10 cellular contexts compared by ENCODE assay signal in the genomic region with DNA sequence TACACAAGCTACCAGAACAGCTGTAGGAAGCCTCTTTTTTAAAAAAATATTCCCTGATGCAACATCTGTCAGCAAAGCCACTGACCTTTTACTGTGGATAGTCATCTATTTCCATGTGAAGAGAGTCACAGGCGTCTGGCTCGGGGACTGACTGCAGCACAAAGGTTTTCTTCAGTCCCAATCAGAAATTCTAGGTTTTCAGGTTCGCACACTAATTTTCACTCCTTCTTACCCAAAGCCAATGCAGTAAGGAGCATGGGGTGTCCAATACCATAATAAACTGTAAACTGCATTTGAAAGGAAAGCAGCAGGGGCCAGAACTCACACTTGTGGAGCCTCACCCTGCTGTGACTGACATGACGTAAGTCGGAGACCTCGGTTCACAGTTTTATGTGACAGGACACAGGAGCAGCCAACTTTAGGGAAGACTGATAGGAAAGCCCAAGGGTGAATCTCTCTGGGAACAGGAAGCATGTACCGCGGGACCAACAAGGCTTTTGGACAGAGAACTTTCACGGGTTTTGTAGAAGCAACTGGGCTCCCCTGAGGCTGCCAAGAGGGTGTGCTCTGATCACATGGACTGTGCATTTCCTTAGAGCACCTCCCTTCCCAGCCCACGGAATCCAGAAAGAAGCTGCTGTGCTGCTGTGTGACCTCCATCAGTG. TPM values are rescaled to one million over a fixed set of nuclear protein-coding genes. Genes with fewer than 3 reads are reported as not detected.
DNase-seq lines count a peak whose midpoint lies in the region; ATAC-seq, FAIRE-seq and TF ChIP-seq lines count a peak whose summit lies in the region.
"Had no signal": no experiment of that assay in that cellular context is flagged by ENCODE, and none has a peak within 500 bp of the region (broad histone marks: within the 10 kb centered on the region; RNA-seq: fewer than 3 reads in every experiment).

No MANE protein-coding gene starts in this region.

- intact Hi-C loops in cardiac septum (cut with DNase I), result no loop called here

- H3K4me1 ChIP-seq in A549, result peaks cover under 1% of the 10 kb centered on the region; the same call in 1 of the 3 replicates

- no peak overlapping the region for H3K4me3 ChIP-seq in A549

- no peak overlapping the region for H3K27ac ChIP-seq in A549

- no peaks in the 10 kb centered on the region for H3K9me3 ChIP-seq in A549

- no peak for TF ChIP-seq RAD21 in A549 (conservative IDR thresholded peaks at IDR 0.05 in 1 of 2, IDR thresholded peaks at IDR 0.05 in 1 of 2)

- TF ChIP-seq EP300 in A549 (IDR thresholded peaks at IDR 0.05), result no peak

- POLR2A ChIA-PET in A549 (lab: Yijun Ruan, JAX), result interaction anchor here (1.0 kb wide), 1 partner anchor 19 kb away, joined by 3 read pairs; a partner anchor contains a TSS

- H3K27me3 Mint-ChIP-seq in activated naive CD8-positive, alpha-beta T cell treated with anti-CD3 and anti-CD28 coated beads for 36 hours, result peaks cover 49% of the 10 kb centered on the region
- peaks cover 2% of the 10 kb centered on the region for H3K27me3 Mint-ChIP-seq in glutamatergic neuron (ENCODE audit: unreplicated experiment)

- TF ChIP-seq POLR2A in A549 (IDR thresholded peaks at IDR 0.05; ENCODE audit: low read length), result no peak

- no peaks in the 10 kb centered on the region for H3K36me3 Mint-ChIP-seq in activated naive CD8-positive, alpha-beta T cell treated with anti-CD3 and anti-CD28 coated beads for 36 hours
- no peaks in the 10 kb centered on the region for H3K36me3 Mint-ChIP-seq in glutamatergic neuron (ENCODE audit: unreplicated experiment)
- no peaks in the 10 kb centered on the region for H3K36me3 Mint-ChIP-seq in activated naive CD4-positive, alpha-beta T cell treated with anti-CD3 and anti-CD28 coated beads, Interleukin-2, amount 50 U/mL, for 72 hours

- H3K4me2 ChIP-seq in A549, result no peak overlapping the region

- no peaks in the 10 kb centered on the region for H3K9me3 Mint-ChIP-seq in activated naive CD8-positive, alpha-beta T cell treated with anti-CD3 and anti-CD28 coated beads for 36 hours
- peaks cover 1% of the 10 kb centered on the region for H3K9me3 Mint-ChIP-seq in glutamatergic neuron (ENCODE audit: unreplicated experiment)
- no peaks in the 10 kb centered on the region for H3K9me3 Mint-ChIP-seq in activated naive CD4-positive, alpha-beta T cell treated with anti-CD3 and anti-CD28 coated beads, Interleukin-2, amount 50 U/mL, for 72 hours

- 60% methylated on average over 10 of the region's 10 CpGs for WGBS in A549 (ENCODE audit: missing lambda C conversion rate)

- CTCF ChIA-PET in A549 (lab: Yijun Ruan, JAX), result interaction anchor here (1.0 to 13.7 kb wide), 5 partner anchors 9 to 204 kb away, joined by 6 to 114 read pairs (median 41); a partner anchor contains a TSS

- H3K27ac Mint-ChIP-seq in activated naive CD8-positive, alpha-beta T cell treated with anti-CD3 and anti-CD28 coated beads for 36 hours, result no peak overlapping the region
- H3K27ac Mint-ChIP-seq in glutamatergic neuron (ENCODE audit: unreplicated experiment), result no peak overlapping the region
- no peak overlapping the region for H3K27ac Mint-ChIP-seq in activated naive CD4-positive, alpha-beta T cell treated with anti-CD3 and anti-CD28 coated beads, Interleukin-2, amount 50 U/mL, for 72 hours

- ATAC-seq in A549 (peak; percentile 27 to 62; a peak in 4 of 6 replicates), omental fat pad (ENCODE audit: low FRiP score) (peak; percentile 53)
- no peak for ATAC-seq in activated naive CD4-positive, alpha-beta T cell treated with anti-CD3 and anti-CD28 coated beads, Interleukin-2, amount 50 U/mL, for 72 hours

- FAIRE-seq in A549 (lab: Jason Lieb, UNC), result no peak

- no peak overlapping the region for H3K4me3 Mint-ChIP-seq in activated naive CD8-positive, alpha-beta T cell treated with anti-CD3 and anti-CD28 coated beads for 36 hours
- H3K4me3 Mint-ChIP-seq in glutamatergic neuron (ENCODE audit: unreplicated experiment), result no peak overlapping the region

- no peak for TF ChIP-seq CTCF in A549 (IDR thresholded peaks at IDR 0.05)
- no peak for TF ChIP-seq CTCF in omental fat pad (IDR thresholded peaks at IDR 0.05)
- TF ChIP-seq CTCF in glutamatergic neuron (IDR thresholded peaks at IDR 0.05; ENCODE audit: partially characterized antibody, unreplicated experiment), result no peak
- TF ChIP-seq CTCF in GM20000 (IDR thresholded peaks at IDR 0.05; ENCODE audit: extremely low read depth, missing control alignments), result no peak

- H3K4me1 Mint-ChIP-seq in activated naive CD8-positive, alpha-beta T cell treated with anti-CD3 and anti-CD28 coated beads for 36 hours, result peaks cover 39% of the 10 kb centered on the region
- peaks cover 40% of the 10 kb centered on the region for H3K4me1 Mint-ChIP-seq in glutamatergic neuron (ENCODE audit: low read depth, unreplicated experiment)

- DNase-seq in A549 (ENCODE audit: low read depth in 1 of 2, low spot score in 1 of 2), result no peak
- DNase-seq in activated naive CD8-positive, alpha-beta T cell treated with anti-CD3 and anti-CD28 coated beads for 36 hours, result peak; percentile 14
- peak; percentile 80 for DNase-seq in cardiac septum (ENCODE audit: low spot score)
- no peak for DNase-seq in omental fat pad (ENCODE audit: low spot score)
- no peak for DNase-seq in glutamatergic neuron
- no peak for DNase-seq in GM20000 (ENCODE audit: low spot score)
- DNase-seq in activated naive CD4-positive, alpha-beta T cell treated with anti-CD3 and anti-CD28 coated beads, Interleukin-2, amount 50 U/mL, for 72 hours (ENCODE audit: low spot score in 2 of 2), result no peak
- DNase-seq in SK-N-DZ (ENCODE audit: low spot score), result no peak
- DNase-seq: dermis blood vessel endothelial cell, NCI-H1417 treated with DMSO at 0.1 percent for 48 hours had no signal

TF ChIP-seq in A549, 52 proteins besides CTCF, POLR2A, EP300 and RAD21 (continues in another document):
- no peak for TF ChIP-seq FOSB (CRISPR knock-in tag; IDR thresholded peaks at IDR 0.05)
- no peak for TF ChIP-seq CBX8 (IDR thresholded peaks at IDR 0.05)
- no peak for TF ChIP-seq HOXB5 (CRISPR knock-in tag; IDR thresholded peaks at IDR 0.05)
- no peak for TF ChIP-seq RARB (CRISPR knock-in tag; IDR thresholded peaks at IDR 0.05)
- TF ChIP-seq KDM1A (IDR thresholded peaks at IDR 0.05; ENCODE audit: low read depth), result no peak
- no peak for TF ChIP-seq MAFK (IDR thresholded peaks at IDR 0.05; ENCODE audit: partially characterized antibody)
- TF ChIP-seq, protein P1, sequence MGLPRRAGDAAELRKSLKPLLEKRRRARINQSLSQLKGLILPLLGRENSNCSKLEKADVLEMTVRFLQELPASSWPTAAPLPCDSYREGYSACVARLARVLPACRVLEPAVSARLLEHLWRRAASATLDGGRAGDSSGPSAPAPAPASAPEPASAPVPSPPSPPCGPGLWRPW (IDR thresholded peaks at IDR 0.05), result no peak
- TF ChIP-seq JUNB (IDR thresholded peaks at IDR 0.05), result no peak
- TF ChIP-seq ZFP36 (IDR thresholded peaks at IDR 0.05; ENCODE audit: borderline replicate concordance, partially characterized antibody), result no peak
- no peak for TF ChIP-seq HOXB13 (CRISPR knock-in tag; IDR thresholded peaks at IDR 0.05; ENCODE audit: low read depth)
- no peak for TF ChIP-seq TFCP2L1 (CRISPR knock-in tag; IDR thresholded peaks at IDR 0.05)
- TF ChIP-seq, protein P2, sequence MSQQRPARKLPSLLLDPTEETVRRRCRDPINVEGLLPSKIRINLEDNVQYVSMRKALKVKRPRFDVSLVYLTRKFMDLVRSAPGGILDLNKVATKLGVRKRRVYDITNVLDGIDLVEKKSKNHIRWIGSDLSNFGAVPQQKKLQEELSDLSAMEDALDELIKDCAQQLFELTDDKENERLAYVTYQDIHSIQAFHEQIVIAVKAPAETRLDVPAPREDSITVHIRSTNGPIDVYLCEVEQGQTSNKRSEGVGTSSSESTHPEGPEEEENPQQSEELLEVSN (IDR thresholded peaks at IDR 0.05; ENCODE audit: borderline replicate concordance, low read depth), result no peak
- no peak for TF ChIP-seq RFX5 (IDR thresholded peaks at IDR 0.05)
- TF ChIP-seq PHF8 (IDR thresholded peaks at IDR 0.05; ENCODE audit: borderline replicate concordance, low read depth), result no peak

RNA-seq across cellular contexts. Expression of a gene that starts 9.1 kb away (rescaled TPM):
- 0.07 TPM in 1 of 2 replicates, not detected in the other for polyA plus RNA-seq in A549 (2011; rRNA removed)
- polyA plus RNA-seq in A549 (2012; cell fraction: cytosol; rRNA removed), result not detected in 2 replicates
- polyA plus RNA-seq in A549 (2012; cell fraction: nucleus; rRNA removed), result not detected in 2 replicates
- not detected in 3 replicates for polyA plus RNA-seq in A549 (2017; fragmentation: RNase III; extraction: RNeasy Plus Mini Kit Qiagen cat#74134 plus additional on column Dnase treatment)
- not detected in 2 replicates for polyA minus RNA-seq in A549 (2011; rRNA and poly(A)+ RNA removed)
- not detected for total RNA-seq in activated naive CD8-positive, alpha-beta T cell treated with anti-CD3 and anti-CD28 coated beads for 36 hours
- total RNA-seq in cardiac septum, result 5.2 TPM
- 100 to 1,000 TPM in 1 of 4 donors, 10 to 100 TPM in 3; 15.1 to 127 (median 43.6) TPM for total RNA-seq in omental fat pad
- 1.4 TPM for total RNA-seq in glutamatergic neuron (ENCODE audit: unreplicated experiment)
- total RNA-seq in activated naive CD4-positive, alpha-beta T cell treated with anti-CD3 and anti-CD28 coated beads, Interleukin-2, amount 50 U/mL, for 72 hours, result not detected
- polyA plus RNA-seq in SK-N-DZ (2014; cell fraction: cytosol; rRNA removed), result not detected in 2 replicates
- not detected in 2 replicates for polyA plus RNA-seq in SK-N-DZ (2014; cell fraction: nucleus; rRNA removed)

RNA-seq across cellular contexts. Expression of a gene that starts 19.1 kb away (rescaled TPM):
- polyA plus RNA-seq in A549 (2011; rRNA removed) (28.0 and 31.5 TPM in 2 replicates), A549 (2017; fragmentation: RNase III; extraction: RNeasy Plus Mini Kit Qiagen cat#74134 plus additional on column Dnase treatment) (16.6 to 17.5 TPM (median 17.1 TPM) in 3 replicates)
- 18.1 and 18.3 TPM in 2 replicates for polyA plus RNA-seq in A549 (2012; cell fraction: cytosol; rRNA removed)
- polyA plus RNA-seq in A549 (2012; cell fraction: nucleus; rRNA removed), result 6.1 and 11.4 TPM in 2 replicates
- 15.6 and 20.7 TPM in 2 replicates for polyA minus RNA-seq in A549 (2011; rRNA and poly(A)+ RNA removed)
- 1 to 10 TPM; 8.7 to 9.2 TPM for total RNA-seq in activated naive CD8-positive, alpha-beta T cell treated with anti-CD3 and anti-CD28 coated beads for 36 hours
- total RNA-seq in cardiac septum (13.2 TPM), omental fat pad (10 to 100 TPM; 16.0 to 41.9 (median 25.0) TPM), glutamatergic neuron (ENCODE audit: unreplicated experiment) (20.5 TPM)
- 10 to 100 TPM; 11.0 to 11.5 TPM for total RNA-seq in activated naive CD4-positive, alpha-beta T cell treated with anti-CD3 and anti-CD28 coated beads, Interleukin-2, amount 50 U/mL, for 72 hours
- polyA plus RNA-seq in SK-N-DZ (2014; cell fraction: cytosol; rRNA removed), result 17.3 TPM in 2 replicates
- polyA plus RNA-seq in SK-N-DZ (2014; cell fraction: nucleus; rRNA removed), result 10.6 and 11.8 TPM in 2 replicates

Comparison
In these comparisons a context has a peak if more than half of its experiments do, and no peak if none do; other contexts are left out.
1. ATAC-seq: peak in A549 (2 of 2) and omental fat pad (single experiment); none in activated naive CD4-positive, alpha-beta T cell treated with anti-CD3 and anti-CD28 coated beads, Interleukin-2, amount 50 U/mL, for 72 hours (0 of 2).
2. DNase-seq: peak in activated naive CD8-positive, alpha-beta T cell treated with anti-CD3 and anti-CD28 coated beads for 36 hours (single experiment) and cardiac septum (single experiment); none in A549 (0 of 2), omental fat pad (single experiment), glutamatergic neuron (single experiment), GM20000 (single experiment), activated naive CD4-positive, alpha-beta T cell treated with anti-CD3 and anti-CD28 coated beads, Interleukin-2, amount 50 U/mL, for 72 hours (0 of 2) and SK-N-DZ (single experiment).